In the genomic region with DNA sequence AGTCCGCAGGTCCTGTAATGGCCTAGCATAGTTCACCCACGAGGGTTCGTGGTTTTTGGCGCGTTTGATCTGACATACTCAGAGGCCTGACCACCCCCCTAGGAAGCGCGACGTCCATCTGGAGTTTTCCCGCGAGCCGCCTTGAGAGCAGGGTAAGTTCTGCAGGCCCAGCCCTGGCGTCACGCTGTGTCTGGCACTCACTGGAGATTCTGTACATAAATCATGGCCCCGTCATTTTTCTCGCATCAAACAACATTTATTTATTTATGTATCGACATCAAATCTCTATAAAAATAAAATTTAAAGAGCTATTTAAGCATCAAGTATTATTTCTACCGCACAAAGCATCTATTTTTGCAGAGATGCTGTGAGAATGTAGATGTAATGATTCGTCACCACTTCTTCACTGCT, we compare ENCODE assay signal across 1 cellular context.
TF ChIP-seq lines count a peak whose summit lies in the region.

No MANE protein-coding gene starts in this region.

TF ChIP-seq in K562, 482 proteins besides CTCF, POLR2A, EP300 and RAD21 (continues in another document):
- no peak for TF ChIP-seq ZC3H4 (CRISPR knock-in tag; IDR thresholded peaks at IDR 0.05; ENCODE audit: borderline replicate concordance)
- no peak for TF ChIP-seq CC2D1A (IDR thresholded peaks at IDR 0.05)
- TF ChIP-seq, protein P1, sequence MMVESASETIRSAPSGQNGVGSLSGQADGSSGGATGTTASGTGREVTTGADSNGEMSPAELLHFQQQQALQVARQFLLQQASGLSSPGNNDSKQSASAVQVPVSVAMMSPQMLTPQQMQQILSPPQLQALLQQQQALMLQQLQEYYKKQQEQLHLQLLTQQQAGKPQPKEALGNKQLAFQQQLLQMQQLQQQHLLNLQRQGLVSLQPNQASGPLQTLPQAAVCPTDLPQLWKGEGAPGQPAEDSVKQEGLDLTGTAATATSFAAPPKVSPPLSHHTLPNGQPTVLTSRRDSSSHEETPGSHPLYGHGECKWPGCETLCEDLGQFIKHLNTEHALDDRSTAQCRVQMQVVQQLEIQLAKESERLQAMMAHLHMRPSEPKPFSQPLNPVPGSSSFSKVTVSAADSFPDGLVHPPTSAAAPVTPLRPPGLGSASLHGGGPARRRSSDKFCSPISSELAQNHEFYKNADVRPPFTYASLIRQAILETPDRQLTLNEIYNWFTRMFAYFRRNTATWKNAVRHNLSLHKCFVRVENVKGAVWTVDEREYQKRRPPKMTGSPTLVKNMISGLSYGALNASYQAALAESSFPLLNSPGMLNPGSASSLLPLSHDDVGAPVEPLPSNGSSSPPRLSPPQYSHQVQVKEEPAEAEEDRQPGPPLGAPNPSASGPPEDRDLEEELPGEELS (CRISPR knock-in tag; IDR thresholded peaks at IDR 0.05; ENCODE audit: borderline replicate concordance): no peak
- TF ChIP-seq E2F3 (CRISPR knock-in tag; IDR thresholded peaks at IDR 0.05): no peak
- TF ChIP-seq ZSCAN32 (CRISPR knock-in tag; IDR thresholded peaks at IDR 0.05): no peak
- TF ChIP-seq ZNF583 (CRISPR knock-in tag; IDR thresholded peaks at IDR 0.05): peak; percentile 76
- TF ChIP-seq ASH1L (IDR thresholded peaks at IDR 0.05; ENCODE audit: borderline replicate concordance, low read depth, partially characterized antibody): no peak
- TF ChIP-seq SRF (CRISPR knock-in tag; IDR thresholded peaks at IDR 0.05): no peak
- 0 out of 2 replicates have a peak, but pooled peaks have one; percentile 40 for TF ChIP-seq ZNF324 (CRISPR knock-in tag; IDR thresholded peaks at IDR 0.05)
- peak; percentile 53; the same call in 1 of the 2 replicates for TF ChIP-seq FOXJ2 (tag; IDR thresholded peaks at IDR 0.05)
- TF ChIP-seq, protein P2, sequence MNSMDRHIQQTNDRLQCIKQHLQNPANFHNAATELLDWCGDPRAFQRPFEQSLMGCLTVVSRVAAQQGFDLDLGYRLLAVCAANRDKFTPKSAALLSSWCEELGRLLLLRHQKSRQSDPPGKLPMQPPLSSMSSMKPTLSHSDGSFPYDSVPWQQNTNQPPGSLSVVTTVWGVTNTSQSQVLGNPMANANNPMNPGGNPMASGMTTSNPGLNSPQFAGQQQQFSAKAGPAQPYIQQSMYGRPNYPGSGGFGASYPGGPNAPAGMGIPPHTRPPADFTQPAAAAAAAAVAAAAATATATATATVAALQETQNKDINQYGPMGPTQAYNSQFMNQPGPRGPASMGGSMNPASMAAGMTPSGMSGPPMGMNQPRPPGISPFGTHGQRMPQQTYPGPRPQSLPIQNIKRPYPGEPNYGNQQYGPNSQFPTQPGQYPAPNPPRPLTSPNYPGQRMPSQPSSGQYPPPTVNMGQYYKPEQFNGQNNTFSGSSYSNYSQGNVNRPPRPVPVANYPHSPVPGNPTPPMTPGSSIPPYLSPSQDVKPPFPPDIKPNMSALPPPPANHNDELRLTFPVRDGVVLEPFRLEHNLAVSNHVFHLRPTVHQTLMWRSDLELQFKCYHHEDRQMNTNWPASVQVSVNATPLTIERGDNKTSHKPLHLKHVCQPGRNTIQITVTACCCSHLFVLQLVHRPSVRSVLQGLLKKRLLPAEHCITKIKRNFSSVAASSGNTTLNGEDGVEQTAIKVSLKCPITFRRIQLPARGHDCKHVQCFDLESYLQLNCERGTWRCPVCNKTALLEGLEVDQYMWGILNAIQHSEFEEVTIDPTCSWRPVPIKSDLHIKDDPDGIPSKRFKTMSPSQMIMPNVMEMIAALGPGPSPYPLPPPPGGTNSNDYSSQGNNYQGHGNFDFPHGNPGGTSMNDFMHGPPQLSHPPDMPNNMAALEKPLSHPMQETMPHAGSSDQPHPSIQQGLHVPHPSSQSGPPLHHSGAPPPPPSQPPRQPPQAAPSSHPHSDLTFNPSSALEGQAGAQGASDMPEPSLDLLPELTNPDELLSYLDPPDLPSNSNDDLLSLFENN (IDR thresholded peaks at IDR 0.05; ENCODE audit: low read depth in 2 of 2, low read length in 2 of 2): no peak
- TF ChIP-seq CBX3 (IDR thresholded peaks at IDR 0.05; ENCODE audit: borderline replicate concordance in 1 of 2, low read length in 2 of 2): no peak
- no peak for TF ChIP-seq ZNF133 (CRISPR knock-in tag; IDR thresholded peaks at IDR 0.05)
- TF ChIP-seq KLF1 (tag; IDR thresholded peaks at IDR 0.05): no peak
- no peak for TF ChIP-seq SMARCA5 (IDR thresholded peaks at IDR 0.05)
- TF ChIP-seq GATA2 (CRISPR knock-in tag; IDR thresholded peaks at IDR 0.05): no peak
- TF ChIP-seq CCNT2 (IDR thresholded peaks at IDR 0.05; ENCODE audit: borderline replicate concordance, extremely low read depth, insufficient read length, low read depth, low read length): no peak
- 0 out of 2 replicates have a peak, but pooled peaks have one; percentile 49 for TF ChIP-seq ZBTB9 (CRISPR knock-in tag; IDR thresholded peaks at IDR 0.05)
- no peak for TF ChIP-seq GTF2F1 (IDR thresholded peaks at IDR 0.05; ENCODE audit: low read depth, low read length)
- TF ChIP-seq ZNF184 (CRISPR knock-in tag; IDR thresholded peaks at IDR 0.05): no peak
- no peak for TF ChIP-seq KLF10 (CRISPR knock-in tag; IDR thresholded peaks at IDR 0.05)
- TF ChIP-seq PRDM10 (IDR thresholded peaks at IDR 0.05; ENCODE audit: partially characterized antibody): no peak
- no peak for TF ChIP-seq HOXB6 (CRISPR knock-in tag; IDR thresholded peaks at IDR 0.05; ENCODE audit: borderline replicate concordance)
- TF ChIP-seq ZNF197 (CRISPR knock-in tag; IDR thresholded peaks at IDR 0.05; ENCODE audit: low read depth): no peak
- no peak for TF ChIP-seq NFYB (IDR thresholded peaks at IDR 0.05; ENCODE audit: extremely low read depth, insufficient read length)
- peak; percentile 85 for TF ChIP-seq MGA (IDR thresholded peaks at IDR 0.05)
- TF ChIP-seq RNF2 (IDR thresholded peaks at IDR 0.05): no peak
- 0 out of 2 replicates have a peak, but pooled peaks have one; percentile 1 for TF ChIP-seq GATAD2B (IDR thresholded peaks at IDR 0.05; ENCODE audit: borderline replicate concordance)
- TF ChIP-seq BRF1 (IDR thresholded peaks at IDR 0.05; ENCODE audit: borderline replicate concordance, extremely low read depth, insufficient read length): no peak
- TF ChIP-seq NELFE (IDR thresholded peaks at IDR 0.05; ENCODE audit: insufficient read depth, insufficient read length): no peak
- no peak; the same call in 1 of the 2 replicates for TF ChIP-seq ZNF586 (CRISPR knock-in tag; conservative IDR thresholded peaks at IDR 0.05)
- TF ChIP-seq NBN (IDR thresholded peaks at IDR 0.05; ENCODE audit: low read depth): no peak
- peak; percentile 48; the same call in 1 of the 2 replicates for TF ChIP-seq PHF8 (IDR thresholded peaks at IDR 0.05; ENCODE audit: borderline replicate concordance, low read length)
- no peak for TF ChIP-seq TFAM (CRISPR knock-in tag; conservative IDR thresholded peaks at IDR 0.05)
- TF ChIP-seq MEF2A (IDR thresholded peaks at IDR 0.05; ENCODE audit: control insufficient read depth, low read depth, low read length): no peak
